Comparison of ENCODE assay signal across 1 cellular context in the genomic region with DNA sequence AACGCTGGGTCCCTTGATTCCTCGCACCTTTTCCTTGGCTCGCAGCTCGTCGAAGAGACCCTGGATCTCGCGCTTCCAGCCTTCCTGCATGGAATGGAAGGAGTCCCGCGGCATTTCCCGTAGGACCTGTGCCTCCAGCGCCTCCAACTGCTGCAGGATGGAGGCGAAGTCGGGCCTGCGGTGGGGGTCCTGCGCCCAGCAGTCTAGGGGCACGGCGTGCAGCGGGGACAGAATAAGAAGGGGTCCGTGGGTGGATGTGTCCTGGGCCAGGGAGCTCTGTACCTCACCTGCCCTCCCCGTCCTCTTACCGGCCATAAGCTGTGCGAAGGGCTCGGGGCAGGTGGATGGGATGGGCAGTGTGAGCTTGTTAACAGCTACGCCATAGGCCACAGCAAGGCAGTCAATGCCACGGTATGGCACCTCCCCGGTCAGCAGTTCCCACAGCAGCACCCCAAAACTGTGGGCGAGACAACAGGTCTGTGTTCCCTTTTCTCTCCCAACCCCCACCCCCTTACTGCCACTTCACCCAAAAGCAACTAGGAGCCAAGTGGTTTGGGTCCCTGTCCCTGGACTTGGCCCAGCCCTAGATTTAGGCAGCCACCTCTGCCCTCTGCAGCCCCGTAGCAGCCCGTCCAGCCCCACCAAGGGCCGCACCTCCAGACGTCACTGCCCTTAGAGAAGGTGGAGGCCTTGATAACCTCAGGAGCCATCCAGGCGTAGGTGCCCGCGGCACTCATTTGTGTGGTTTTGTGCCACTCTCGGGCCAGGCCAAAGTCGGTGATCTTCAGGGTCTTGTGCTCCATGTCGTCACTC.
TF ChIP-seq lines count a peak whose summit lies in the region.

No MANE protein-coding gene starts in this region.

TF ChIP-seq in HCT116, 20 proteins besides CTCF, POLR2A, EP300 and RAD21 (continued from another document):
- TF ChIP-seq, protein P1, sequence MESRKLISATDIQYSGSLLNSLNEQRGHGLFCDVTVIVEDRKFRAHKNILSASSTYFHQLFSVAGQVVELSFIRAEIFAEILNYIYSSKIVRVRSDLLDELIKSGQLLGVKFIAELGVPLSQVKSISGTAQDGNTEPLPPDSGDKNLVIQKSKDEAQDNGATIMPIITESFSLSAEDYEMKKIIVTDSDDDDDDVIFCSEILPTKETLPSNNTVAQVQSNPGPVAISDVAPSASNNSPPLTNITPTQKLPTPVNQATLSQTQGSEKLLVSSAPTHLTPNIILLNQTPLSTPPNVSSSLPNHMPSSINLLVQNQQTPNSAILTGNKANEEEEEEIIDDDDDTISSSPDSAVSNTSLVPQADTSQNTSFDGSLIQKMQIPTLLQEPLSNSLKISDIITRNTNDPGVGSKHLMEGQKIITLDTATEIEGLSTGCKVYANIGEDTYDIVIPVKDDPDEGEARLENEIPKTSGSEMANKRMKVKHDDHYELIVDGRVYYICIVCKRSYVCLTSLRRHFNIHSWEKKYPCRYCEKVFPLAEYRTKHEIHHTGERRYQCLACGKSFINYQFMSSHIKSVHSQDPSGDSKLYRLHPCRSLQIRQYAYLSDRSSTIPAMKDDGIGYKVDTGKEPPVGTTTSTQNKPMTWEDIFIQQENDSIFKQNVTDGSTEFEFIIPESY (IDR thresholded peaks at IDR 0.05; ENCODE audit: extremely low read depth, insufficient replicate concordance, low read length) = no peak
- TF ChIP-seq ZFX (IDR thresholded peaks at IDR 0.05) (no peak), SP1 (IDR thresholded peaks at IDR 0.05; ENCODE audit: low read depth) (no peak), SIN3A (IDR thresholded peaks at IDR 0.05; ENCODE audit: low read depth) (no peak)
